In genomic region chr16:30006095-30006473, GRCh38 we compare ENCODE assay signal across 1 cellular context.
TF ChIP-seq lines count a peak whose summit lies in the region.

No MANE protein-coding gene starts in this region.

TF ChIP-seq in H1, 55 proteins besides CTCF, POLR2A, EP300 and RAD21:
- TF ChIP-seq CBX8 (IDR thresholded peaks at IDR 0.05; ENCODE audit: borderline replicate concordance, low read depth, low read length), result no peak
- peak; percentile 22; the same call in 1 of the 2 replicates for TF ChIP-seq POLR2AphosphoS5 (IDR thresholded peaks at IDR 0.05; ENCODE audit: low read depth, low read length)
